ENCODE assay signal across 7 cellular contexts in the genomic region with DNA sequence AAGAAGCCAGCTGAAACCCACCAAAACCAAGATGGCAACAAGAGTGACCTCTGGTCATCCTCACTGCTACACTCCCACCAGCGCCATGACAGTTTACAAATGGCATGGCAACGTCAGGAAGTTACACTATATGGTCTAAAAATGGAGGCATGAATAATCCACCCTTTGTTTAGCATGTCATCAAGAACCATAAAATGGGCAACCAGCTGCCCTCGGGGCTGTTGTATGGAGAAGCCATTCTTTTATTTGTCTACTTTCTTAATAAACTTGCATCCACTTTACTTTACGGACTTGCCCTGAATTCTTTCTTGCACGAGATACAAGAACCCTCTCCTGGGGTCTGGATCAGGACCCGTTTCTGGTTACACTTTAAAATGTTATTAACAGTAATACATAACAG.
DNase-seq lines count a peak whose midpoint lies in the region; ATAC-seq and TF ChIP-seq lines count a peak whose summit lies in the region.
"Not testable (repeated sequence)": the region's sequence is repeated elsewhere in the genome, so short reads cannot be mapped to it uniquely, and the experiment has no call there.

No MANE protein-coding gene starts in this region.

- not testable (repeated sequence) for TF ChIP-seq POLR2A in esophagus muscularis mucosa (IDR thresholded peaks at IDR 0.05; ENCODE audit: low read depth)

- H3K9ac ChIP-seq in colonic mucosa (ENCODE audit: low read depth in 2 of 2, low read length in 2 of 2), result not testable (repeated sequence)

- H3K4me1 ChIP-seq in colonic mucosa, result not testable (repeated sequence)
- H3K4me1 ChIP-seq in esophagus muscularis mucosa (peaks cover 19 to 54% (median 38%) of the 10 kb centered on the region in 4 donors), right atrium auricular region (peaks cover 0 to 22% of the 10 kb centered on the region in 2 donors)

- H3K4me3 Mint-ChIP-seq in activated CD8-positive, alpha-beta memory T cell treated with anti-CD3 and anti-CD28 coated beads, Interleukin-2, amount 10 ng/mL, durations not matched to agents 7 days and 5 days; osteocyte (ENCODE audit: unreplicated experiment): not testable (repeated sequence)

- CTCF ChIA-PET in activated CD8-positive, alpha-beta memory T cell treated with anti-CD3 and anti-CD28 coated beads, Interleukin-2, amount 10 ng/mL, durations not matched to agents 7 days and 5 days (lab: Charles Lee), result not testable (repeated sequence)

- TF ChIP-seq CTCF in colonic mucosa (IDR thresholded peaks at IDR 0.05); esophagus muscularis mucosa (IDR thresholded peaks at IDR 0.05); right atrium auricular region (IDR thresholded peaks at IDR 0.05); osteocyte (IDR thresholded peaks at IDR 0.05): not testable (repeated sequence)

- H3K36me3 Mint-ChIP-seq in activated CD8-positive, alpha-beta memory T cell treated with anti-CD3 and anti-CD28 coated beads, Interleukin-2, amount 10 ng/mL, durations not matched to agents 7 days and 5 days; osteocyte (ENCODE audit: unreplicated experiment): not testable (repeated sequence)

- not testable (repeated sequence) for H3K4me3 ChIP-seq in colonic mucosa, esophagus muscularis mucosa, right atrium auricular region

- H3K27ac Mint-ChIP-seq in activated CD8-positive, alpha-beta memory T cell treated with anti-CD3 and anti-CD28 coated beads, Interleukin-2, amount 10 ng/mL, durations not matched to agents 7 days and 5 days; osteocyte (ENCODE audit: unreplicated experiment): not testable (repeated sequence)

- not testable (repeated sequence) for H3K27me3 ChIP-seq in colonic mucosa, esophagus muscularis mucosa, right atrium auricular region

- not testable (repeated sequence) for ATAC-seq in activated CD8-positive, alpha-beta memory T cell treated with anti-CD3 and anti-CD28 coated beads, Interleukin-2, amount 10 ng/mL, durations not matched to agents 7 days and 5 days

- not testable (repeated sequence) for H3K9me3 Mint-ChIP-seq in activated CD8-positive, alpha-beta memory T cell treated with anti-CD3 and anti-CD28 coated beads, Interleukin-2, amount 10 ng/mL, durations not matched to agents 7 days and 5 days (ENCODE audit: low read depth); osteocyte (ENCODE audit: unreplicated experiment)

- H3K27ac ChIP-seq in colonic mucosa, result not testable (repeated sequence)
- H3K27ac ChIP-seq in esophagus muscularis mucosa (replicated peaks in 1 of 4) (peak overlapping the region in 1 of 4 donors; percentile 78), right atrium auricular region (peak overlapping the region in 1 of 2 donors; percentile 80)

- H3K4me1 Mint-ChIP-seq in activated CD8-positive, alpha-beta memory T cell treated with anti-CD3 and anti-CD28 coated beads, Interleukin-2, amount 10 ng/mL, durations not matched to agents 7 days and 5 days, result not testable (repeated sequence)
- H3K4me1 Mint-ChIP-seq in osteocyte (ENCODE audit: unreplicated experiment), result peaks cover 37% of the 10 kb centered on the region

- TF ChIP-seq EP300 in esophagus muscularis mucosa (IDR thresholded peaks at IDR 0.05), result not testable (repeated sequence)

- in situ Hi-C loops in SK-MEL-5 (cut with HindIII; ENCODE audit: low pct_unique_long_range_greater_than_20kb, low sequenced_read_pairs), result not testable (repeated sequence)

- not testable (repeated sequence) for H3K9me3 ChIP-seq in colonic mucosa, esophagus muscularis mucosa, right atrium auricular region

- H3K27me3 Mint-ChIP-seq in activated CD8-positive, alpha-beta memory T cell treated with anti-CD3 and anti-CD28 coated beads, Interleukin-2, amount 10 ng/mL, durations not matched to agents 7 days and 5 days; osteocyte (ENCODE audit: unreplicated experiment): not testable (repeated sequence)

- not testable (repeated sequence) for H3K36me3 ChIP-seq in colonic mucosa, esophagus muscularis mucosa, right atrium auricular region

- intact Hi-C loops in colonic mucosa (cut with DNase I); esophagus muscularis mucosa (cut with DNase I): not testable (repeated sequence)

- DNase-seq in COLO829 (ENCODE audit: low spot score) (peak; percentile 70), SK-MEL-5 (ENCODE audit: low read depth, low spot score) (peak; percentile 84), colonic mucosa (peak; percentile 4), esophagus muscularis mucosa (ENCODE audit: extremely low spot score) (peak; percentile 79), right atrium auricular region (ENCODE audit: low spot score) (peak; percentile 30), osteocyte (ENCODE audit: extremely low spot score, unreplicated experiment) (peak; percentile 42)
- DNase-seq in activated CD8-positive, alpha-beta memory T cell treated with anti-CD3 and anti-CD28 coated beads, Interleukin-2, amount 10 ng/mL, durations not matched to agents 7 days and 5 days, result peak; percentile 16

- WGBS in esophagus muscularis mucosa, result 87% methylated on average over 6 of the region's 6 CpGs

Comparison
In these comparisons a context has a peak if more than half of its experiments do, and no peak if none do; other contexts are left out.
1. DNase-seq: peak in every context shown above with its lines; median percentile 84 in SK-MEL-5; 79 in esophagus muscularis mucosa; 70 in COLO829; 42 in osteocyte; 30 in right atrium auricular region; 16 in activated CD8-positive, alpha-beta memory T cell treated with anti-CD3 and anti-CD28 coated beads, Interleukin-2, amount 10 ng/mL, durations not matched to agents 7 days and 5 days; 4 in colonic mucosa.